In the genomic region with DNA sequence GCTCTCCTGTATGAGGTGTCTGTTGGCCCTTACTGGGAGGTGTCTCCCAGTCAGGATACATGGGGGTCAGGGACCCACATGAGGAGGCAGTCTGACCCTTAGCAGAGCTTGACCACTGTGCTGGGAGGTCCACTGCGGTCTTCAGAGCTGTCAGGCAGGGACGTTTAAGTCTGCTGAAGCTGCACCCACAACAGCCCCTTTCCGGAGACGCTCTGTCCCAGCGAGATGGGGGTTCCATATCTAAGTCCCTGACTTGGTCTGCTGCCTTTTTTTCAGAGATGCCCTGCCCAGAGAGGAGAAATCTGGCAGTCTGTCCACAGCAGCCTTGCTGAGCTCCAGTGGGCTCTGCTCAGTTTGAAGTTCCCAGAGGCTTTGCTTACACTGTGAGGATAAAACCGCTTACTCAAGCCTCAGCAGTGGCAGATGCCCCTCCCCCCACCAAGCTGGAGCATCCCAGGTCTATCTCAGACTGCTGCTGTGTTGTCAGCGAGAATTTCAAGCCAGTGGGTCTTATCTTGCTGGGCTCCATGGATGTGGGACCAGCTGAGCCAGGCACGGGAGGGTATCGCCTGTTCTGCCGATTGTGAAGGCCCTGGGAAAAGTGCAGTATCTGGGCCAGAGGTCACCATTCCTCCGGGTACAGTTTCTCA, we compare ENCODE assay signal across 21 cellular contexts.
"Had no signal": no experiment of that assay in that cellular context is flagged by ENCODE, and none has a peak within 500 bp of the region (broad histone marks: within the 10 kb centered on the region; RNA-seq: fewer than 3 reads in every experiment).

No MANE protein-coding gene starts in this region.

- H3K36me3 ChIP-seq: colonic mucosa, heart right ventricle, tibial nerve had no signal

- H3K9me3 Mint-ChIP-seq: activated CD8-positive, alpha-beta T cell treated with anti-CD3 and anti-CD28 coated beads for 36 hours; activated naive CD4-positive, alpha-beta T cell treated with anti-CD3 and anti-CD28 coated beads, Interleukin-2, amount 50 U/mL, for 72 hours; activated T-helper 17 cell treated with anti-CD3 and anti-CD28 coated beads, Interleukin-2, amount 50 U/mL, for 72 hours had no signal

- ATAC-seq: activated CD8-positive, alpha-beta T cell treated with anti-CD3 and anti-CD28 coated beads for 36 hours; activated naive CD4-positive, alpha-beta T cell treated with anti-CD3 and anti-CD28 coated beads, Interleukin-2, amount 50 U/mL, for 72 hours; activated T-cell treated with anti-CD3 and anti-CD28 coated beads, Interleukin-2, amount 50 U/mL, for 4 hours; activated T-helper 17 cell treated with anti-CD3 and anti-CD28 coated beads, Interleukin-2, amount 50 U/mL, for 72 hours; left cardiac atrium; naive thymus-derived CD8-positive, alpha-beta T cell; right cardiac atrium had no signal

- H3K4me3 ChIP-seq: colonic mucosa, heart right ventricle, tibial nerve had no signal

- H3K27ac Mint-ChIP-seq: activated B cell treated with CpG ODN at 0.5 μM for 24 hours; activated CD8-positive, alpha-beta T cell treated with anti-CD3 and anti-CD28 coated beads for 36 hours had no signal

- H3K4me3 Mint-ChIP-seq: activated B cell treated with CpG ODN at 0.5 μM for 24 hours; activated CD8-positive, alpha-beta T cell treated with anti-CD3 and anti-CD28 coated beads for 36 hours; activated T-cell treated with anti-CD3 and anti-CD28 coated beads, Interleukin-2, amount 50 U/mL, for 4 hours; activated T-helper 17 cell treated with anti-CD3 and anti-CD28 coated beads, Interleukin-2, amount 50 U/mL, for 72 hours; naive thymus-derived CD8-positive, alpha-beta T cell had no signal

- H3K9me3 ChIP-seq: colonic mucosa, tibial nerve had no signal

- H3K27me3 Mint-ChIP-seq: activated CD8-positive, alpha-beta T cell treated with anti-CD3 and anti-CD28 coated beads for 36 hours; activated T-helper 17 cell treated with anti-CD3 and anti-CD28 coated beads, Interleukin-2, amount 50 U/mL, for 72 hours had no signal

- H3K36me3 Mint-ChIP-seq: activated naive CD4-positive, alpha-beta T cell treated with anti-CD3 and anti-CD28 coated beads, Interleukin-2, amount 50 U/mL, for 72 hours; naive thymus-derived CD8-positive, alpha-beta T cell had no signal

- DNase-seq: activated B cell treated with CpG ODN at 0.5 μM for 24 hours; activated CD4-positive, alpha-beta T cell treated with anti-CD3 and anti-CD28 coated beads, Interleukin-2, amount 50 U/mL, for 1 hour; activated CD8-positive, alpha-beta T cell treated with anti-CD3 and anti-CD28 coated beads for 36 hours; activated naive CD4-positive, alpha-beta T cell; activated T-cell treated with anti-CD3 and anti-CD28 coated beads, Interleukin-2, amount 50 U/mL, for 4 hours; anterior cingulate cortex; cerebellar nuclear complex; colonic mucosa; effector memory CD4-positive, alpha-beta T cell; foreskin fibroblast; heart right ventricle; left cardiac atrium; naive thymus-derived CD8-positive, alpha-beta T cell; stimulated activated CD4-positive, alpha-beta T cell treated with anti-CD3 and anti-CD28 coated beads, Interleukin-15, amount 100 ng/mL, for 24 hours; stimulated activated CD4-positive, alpha-beta T cell treated with anti-CD3 and anti-CD28 coated beads, Interleukin-2, amount 100 ng/mL, for 24 hours; stimulated activated naive CD4-positive, alpha-beta T cell; T-helper 2 cell had no signal

- H3K4me1 ChIP-seq: colonic mucosa, heart right ventricle, tibial nerve had no signal

- H3K27ac ChIP-seq: colonic mucosa, heart right ventricle, tibial nerve had no signal

- H3K27me3 ChIP-seq: colonic mucosa, tibial nerve had no signal
